33 cellular contexts compared by ENCODE assay signal in the genomic region with DNA sequence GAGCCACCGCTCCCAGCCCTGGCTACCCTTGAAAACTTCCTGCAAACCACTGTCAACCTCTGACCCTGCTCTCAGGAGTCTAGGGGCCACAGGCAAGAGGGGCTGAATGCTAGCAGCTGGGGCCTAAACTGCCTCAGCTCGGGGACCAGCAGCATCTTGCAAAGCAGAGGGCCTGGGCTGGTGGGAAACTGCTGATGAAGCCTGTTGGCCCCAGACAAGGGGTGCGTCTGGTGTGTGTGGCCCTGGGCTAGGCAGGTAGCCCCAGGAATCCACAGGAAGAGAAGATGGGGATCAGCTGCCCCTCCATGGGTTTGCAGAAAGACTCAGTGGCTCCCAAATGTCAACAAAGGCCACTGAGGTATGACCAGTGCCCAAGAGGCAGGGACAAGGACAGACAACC.
"Had no signal": no experiment of that assay in that cellular context is flagged by ENCODE, and none has a peak within 500 bp of the region (broad histone marks: within the 10 kb centered on the region; RNA-seq: fewer than 3 reads in every experiment).

No MANE protein-coding gene starts in this region.

- H3K36me3 Mint-ChIP-seq: activated naive CD4-positive, alpha-beta T cell treated with anti-CD3 and anti-CD28 coated beads, Interleukin-2, amount 50 U/mL, for 72 hours; activated naive CD8-positive, alpha-beta T cell treated with anti-CD3 and anti-CD28 coated beads for 36 hours had no signal

- H3K4me3 ChIP-seq: adrenal gland, body of pancreas, breast epithelium had no signal

- H3K27me3 ChIP-seq: adrenal gland, body of pancreas, breast epithelium had no signal

- H3K4me3 Mint-ChIP-seq: activated B cell treated with CpG ODN at 0.5 μM for 24 hours; activated CD4-positive, alpha-beta memory T cell treated with anti-CD3 and anti-CD28 coated beads for 36 hours; activated CD4-positive, alpha-beta T cell treated with anti-CD3 and anti-CD28 coated beads, Interleukin-2, amount 10 ng/mL, durations not matched to agents 24 days and 14 days; activated CD8-positive, alpha-beta T cell treated with anti-CD3 and anti-CD28 coated beads for 36 hours; activated naive CD4-positive, alpha-beta T cell treated with anti-CD3 and anti-CD28 coated beads for 36 hours; activated naive CD8-positive, alpha-beta T cell treated with anti-CD3 and anti-CD28 coated beads for 36 hours; activated T-cell treated with anti-CD3 and anti-CD28 coated beads, Interleukin-2, amount 50 U/mL, for 4 hours; activated T-cell treated with anti-CD3 and anti-CD28 coated beads, Interleukin-2, amount 50 U/mL, for 72 hours; activated T-helper 1 cell treated with anti-CD3 and anti-CD28 coated beads, Interleukin-12 subunit alpha, Interleukin-12 subunit beta, Interleukin-2, Interleukin-4 antibody, amounts not matched to agents 30 ng/mL and 10 ng/mL and 1 ng/mL, durations not matched to agents 14 hours and 24 hours and 36 hours; activated T-helper 17 cell treated with anti-CD3 and anti-CD28 coated beads, Interleukin-2, amount 50 U/mL, for 72 hours; T-helper 1 cell treated with Interleukin-12 subunit alpha and Interleukin-12 subunit beta and Interleukin-4 antibody, amounts not matched to agents 30 μg/mL and 1 μg/mL, for 36 hours; T-helper 2 cell treated with Interferon-gamma antibody and Interleukin-4, amounts not matched to agents 5 μg/mL and 100 μg/mL, for 36 hours had no signal

- H3K9me3 ChIP-seq: adrenal gland, body of pancreas, breast epithelium had no signal

- H3K36me3 ChIP-seq: adrenal gland, brain microvascular endothelial cell, breast epithelium had no signal

- ATAC-seq: activated CD8-positive, alpha-beta T cell treated with anti-CD3 and anti-CD28 coated beads for 36 hours; activated naive CD4-positive, alpha-beta T cell treated with anti-CD3 and anti-CD28 coated beads, Interleukin-2, amount 50 U/mL, for 72 hours; activated T-cell treated with anti-CD3 and anti-CD28 coated beads, Interleukin-2, amount 50 U/mL, for 4 hours; activated T-cell treated with anti-CD3 and anti-CD28 coated beads, Interleukin-2, amount 50 U/mL, for 72 hours; activated T-helper 17 cell treated with anti-CD3 and anti-CD28 coated beads, Interleukin-2, amount 50 U/mL, for 72 hours had no signal

- H3K4me1 ChIP-seq: breast epithelium had no signal

- H3K27ac Mint-ChIP-seq: activated B cell treated with CpG ODN at 0.5 μM for 24 hours; activated CD4-positive, alpha-beta memory T cell treated with anti-CD3 and anti-CD28 coated beads for 36 hours; activated CD4-positive, alpha-beta T cell treated with anti-CD3 and anti-CD28 coated beads, Interleukin-2, amount 10 ng/mL, durations not matched to agents 24 days and 14 days; activated CD8-positive, alpha-beta T cell treated with anti-CD3 and anti-CD28 coated beads for 36 hours; activated naive CD4-positive, alpha-beta T cell treated with anti-CD3 and anti-CD28 coated beads for 36 hours; activated naive CD8-positive, alpha-beta T cell treated with anti-CD3 and anti-CD28 coated beads for 36 hours; activated T-cell treated with anti-CD3 and anti-CD28 coated beads, Interleukin-2, amount 50 U/mL, for 72 hours; activated T-helper 1 cell treated with anti-CD3 and anti-CD28 coated beads, Interleukin-12 subunit alpha, Interleukin-12 subunit beta, Interleukin-2, Interleukin-4 antibody, amounts not matched to agents 30 ng/mL and 10 ng/mL and 1 ng/mL, durations not matched to agents 14 hours and 24 hours and 36 hours; activated T-helper 17 cell treated with anti-CD3 and anti-CD28 coated beads, Interleukin-2, amount 50 U/mL, for 72 hours; T-helper 1 cell treated with Interleukin-12 subunit alpha and Interleukin-12 subunit beta and Interleukin-4 antibody, amounts not matched to agents 30 μg/mL and 1 μg/mL, for 36 hours; T-helper 2 cell treated with Interferon-gamma antibody and Interleukin-4, amounts not matched to agents 5 μg/mL and 100 μg/mL, for 36 hours had no signal

- H3K27me3 Mint-ChIP-seq: activated naive CD8-positive, alpha-beta T cell treated with anti-CD3 and anti-CD28 coated beads for 36 hours had no signal

- DNase-seq: activated B cell treated with CpG ODN at 0.5 μM for 24 hours; activated CD4-positive, alpha-beta memory T cell treated with anti-CD3 and anti-CD28 coated beads for 36 hours; activated CD4-positive, alpha-beta T cell treated with anti-CD3 and anti-CD28 coated beads for 4 hours; activated CD4-positive, alpha-beta T cell treated with anti-CD3 and anti-CD28 coated beads, Interleukin-2, amount 10 ng/mL, durations not matched to agents 24 days and 14 days; activated CD4-positive, alpha-beta T cell treated with anti-CD3 and anti-CD28 coated beads, Interleukin-2, amount 50 U/mL, for 1 hour; activated CD4-positive, alpha-beta T cell treated with anti-CD3 and anti-CD28 coated beads, Interleukin-2, amount 50 U/mL, for 4 hours; activated CD4-positive, CD25-positive, alpha-beta regulatory T cell treated with anti-CD3 and anti-CD28 coated beads, Interleukin-2, amount 50 U/mL, for 72 hours; activated CD8-positive, alpha-beta memory T cell treated with anti-CD3 and anti-CD28 coated beads, Interleukin-2, amount 50 U/mL, for 4 hours; activated CD8-positive, alpha-beta T cell treated with anti-CD3 and anti-CD28 coated beads for 36 hours; activated effector memory CD4-positive, alpha-beta T cell treated with anti-CD3 and anti-CD28 coated beads, Interleukin-2, amount 50 U/mL, for 16 hours; activated gamma-delta T cell treated with Interleukin-2 at 50 U/mL for 16 hours; activated naive CD4-positive, alpha-beta T cell; activated naive CD4-positive, alpha-beta T cell treated with anti-CD3 and anti-CD28 coated beads for 36 hours; activated naive CD4-positive, alpha-beta T cell treated with anti-CD3 and anti-CD28 coated beads, Interleukin-2, amount 50 U/mL, for 16 hours; activated naive CD8-positive, alpha-beta T cell treated with anti-CD3 and anti-CD28 coated beads for 36 hours; activated T-cell treated with anti-CD3 and anti-CD28 coated beads for 4 hours; activated T-cell treated with anti-CD3 and anti-CD28 coated beads, Interleukin-2, amount 50 U/mL, for 1 hour; activated T-cell treated with anti-CD3 and anti-CD28 coated beads, Interleukin-2, amount 50 U/mL, for 4 hours; activated T-cell treated with anti-CD3 and anti-CD28 coated beads, Interleukin-2, amount 50 U/mL, for 72 hours; adrenal gland; amniotic stem cell; body of pancreas; brain microvascular endothelial cell; central memory CD4-positive, alpha-beta T cell; T-helper 1 cell; T-helper 2 cell; T-helper 9 cell had no signal

- H3K9me3 Mint-ChIP-seq: activated B cell treated with CpG ODN at 0.5 μM for 24 hours; activated CD4-positive, alpha-beta memory T cell treated with anti-CD3 and anti-CD28 coated beads for 36 hours; activated CD4-positive, alpha-beta T cell treated with anti-CD3 and anti-CD28 coated beads, Interleukin-2, amount 10 ng/mL, durations not matched to agents 24 days and 14 days; activated CD8-positive, alpha-beta T cell treated with anti-CD3 and anti-CD28 coated beads for 36 hours; activated naive CD4-positive, alpha-beta T cell treated with anti-CD3 and anti-CD28 coated beads for 36 hours; activated naive CD4-positive, alpha-beta T cell treated with anti-CD3 and anti-CD28 coated beads, Interleukin-2, amount 50 U/mL, for 72 hours; activated naive CD8-positive, alpha-beta T cell treated with anti-CD3 and anti-CD28 coated beads for 36 hours; activated T-cell treated with anti-CD3 and anti-CD28 coated beads, Interleukin-2, amount 50 U/mL, for 4 hours; activated T-cell treated with anti-CD3 and anti-CD28 coated beads, Interleukin-2, amount 50 U/mL, for 72 hours; activated T-helper 1 cell treated with anti-CD3 and anti-CD28 coated beads, Interleukin-12 subunit alpha, Interleukin-12 subunit beta, Interleukin-2, Interleukin-4 antibody, amounts not matched to agents 30 ng/mL and 10 ng/mL and 1 ng/mL, durations not matched to agents 14 hours and 24 hours and 36 hours; activated T-helper 17 cell treated with anti-CD3 and anti-CD28 coated beads, Interleukin-2, amount 50 U/mL, for 72 hours; T-helper 1 cell treated with Interleukin-12 subunit alpha and Interleukin-12 subunit beta and Interleukin-4 antibody, amounts not matched to agents 30 μg/mL and 1 μg/mL, for 36 hours; T-helper 2 cell treated with Interferon-gamma antibody and Interleukin-4, amounts not matched to agents 5 μg/mL and 100 μg/mL, for 36 hours had no signal

- H3K4me1 Mint-ChIP-seq: activated B cell treated with CpG ODN at 0.5 μM for 24 hours; activated T-helper 17 cell treated with anti-CD3 and anti-CD28 coated beads, Interleukin-2, amount 50 U/mL, for 72 hours had no signal

- H3K27ac ChIP-seq: adrenal gland, body of pancreas, brain microvascular endothelial cell, breast epithelium had no signal
